1 cellular context compared by ENCODE assay signal in the genomic region with DNA sequence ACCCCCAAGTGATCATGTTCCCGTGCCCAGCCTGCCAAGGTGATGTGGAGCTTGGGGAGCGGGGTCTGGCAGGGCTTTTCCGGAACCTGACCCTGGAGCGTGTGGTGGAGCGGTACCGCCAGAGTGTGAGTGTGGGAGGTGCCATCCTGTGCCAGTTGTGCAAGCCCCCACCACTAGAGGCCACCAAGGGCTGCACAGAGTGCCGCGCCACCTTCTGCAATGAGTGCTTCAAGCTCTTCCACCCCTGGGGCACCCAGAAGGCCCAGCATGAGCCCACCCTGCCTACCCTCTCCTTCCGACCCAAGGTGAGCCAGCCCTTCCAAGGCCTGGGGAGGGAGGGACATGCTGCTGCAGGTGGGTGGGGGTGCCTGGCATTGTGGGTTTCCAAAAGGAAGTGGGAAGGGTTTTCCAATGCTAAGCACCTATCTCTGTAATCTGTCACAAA.
TF ChIP-seq lines count a peak whose summit lies in the region.

No MANE protein-coding gene starts in this region.

TF ChIP-seq in A549, 52 proteins besides CTCF, POLR2A, EP300 and RAD21:
- TF ChIP-seq EHMT2 (IDR thresholded peaks at IDR 0.05; ENCODE audit: low read depth): no peak
TF ChIP-seq in A549: peak in this region for 0.
